In the genomic region with DNA sequence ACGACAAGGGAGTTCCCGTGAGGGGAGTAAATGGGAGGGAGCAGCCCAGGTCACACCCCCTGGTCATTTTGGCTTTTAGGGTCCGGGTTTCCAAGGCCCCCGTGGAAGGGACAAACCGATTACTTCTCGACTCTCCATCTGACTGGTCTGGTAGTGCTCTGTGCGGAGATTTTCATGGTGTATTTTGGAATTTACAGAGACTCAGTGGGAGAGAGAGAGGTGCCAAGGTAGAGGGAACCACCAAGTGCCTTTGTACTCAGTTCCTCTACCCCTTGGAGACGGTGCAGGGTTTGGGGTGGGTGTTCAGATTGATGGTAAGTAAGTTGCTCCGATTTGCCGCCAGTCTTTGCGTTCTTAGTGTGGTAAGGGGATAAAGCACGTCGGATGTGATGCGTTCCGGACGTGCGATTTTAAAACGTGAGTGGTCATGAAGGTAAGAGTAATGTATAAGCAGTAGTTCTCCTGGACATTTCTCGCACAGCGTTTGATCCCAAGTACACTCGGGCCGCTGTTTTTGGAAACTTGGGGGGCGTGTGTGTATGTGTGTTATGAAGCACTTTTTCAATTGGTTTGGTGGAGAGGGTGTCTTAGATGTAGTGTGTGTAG, we compare ENCODE assay signal across 8 cellular contexts. TPM values are rescaled to one million over a fixed set of nuclear protein-coding genes. Genes with fewer than 3 reads are reported as not detected.
A peak's percentile ranks its signal among the peaks of the same experiment; 100 is the strongest.
DNase-seq lines count a peak whose midpoint lies in the region; ATAC-seq lines count a peak whose summit lies in the region.

No MANE protein-coding gene starts in this region.

- H3K4me1 ChIP-seq in effector memory CD4-positive, alpha-beta T cell (ENCODE audit: control insufficient read depth, insufficient read depth, low read length, poor library complexity, severe bottlenecking): peaks cover 10% of the 10 kb centered on the region

- H3K4me3 Mint-ChIP-seq in stimulated activated naive CD8-positive, alpha-beta T cell treated with anti-CD3 and anti-CD28 coated beads, Interleukin-15, Interleukin-2, amounts not matched to agents 100 ng/mL and 50 ng/mL, for 24 hours: peak overlapping the region; percentile 90

- peaks cover 57% of the 10 kb centered on the region for H3K4me1 Mint-ChIP-seq in stimulated activated naive CD8-positive, alpha-beta T cell treated with anti-CD3 and anti-CD28 coated beads, Interleukin-15, Interleukin-2, amounts not matched to agents 100 ng/mL and 50 ng/mL, for 24 hours (ENCODE audit: low read depth)

- DNase-seq in COR-L47 (lab: John Stamatoyannopoulos, UW): peak; percentile 22
- peak; percentile 31 for DNase-seq in LHCN-M2 (ENCODE audit: low read depth)
- DNase-seq in activated CD4-positive, alpha-beta T cell treated with anti-CD3 and anti-CD28 coated beads for 48 hours: peak; percentile 58
- peak; percentile 12 to 27 (median 15) for DNase-seq in effector memory CD4-positive, alpha-beta T cell
- DNase-seq in mucosa of gallbladder (ENCODE audit: low spot score): peak; percentile 18
- DNase-seq in T1000 (lab: John Stamatoyannopoulos, UW): no peak

- H3K36me3 Mint-ChIP-seq in stimulated activated naive CD8-positive, alpha-beta T cell treated with anti-CD3 and anti-CD28 coated beads, Interleukin-15, Interleukin-2, amounts not matched to agents 100 ng/mL and 50 ng/mL, for 24 hours (ENCODE audit: low read depth): peaks cover 6% of the 10 kb centered on the region

- peak overlapping the region; percentile 85 for H3K27ac Mint-ChIP-seq in stimulated activated naive CD8-positive, alpha-beta T cell treated with anti-CD3 and anti-CD28 coated beads, Interleukin-15, Interleukin-2, amounts not matched to agents 100 ng/mL and 50 ng/mL, for 24 hours

- H3K27me3 Mint-ChIP-seq in stimulated activated naive CD8-positive, alpha-beta T cell treated with anti-CD3 and anti-CD28 coated beads, Interleukin-15, Interleukin-2, amounts not matched to agents 100 ng/mL and 50 ng/mL, for 24 hours: no peaks in the 10 kb centered on the region

- no peaks in the 10 kb centered on the region for H3K9me3 Mint-ChIP-seq in stimulated activated naive CD8-positive, alpha-beta T cell treated with anti-CD3 and anti-CD28 coated beads, Interleukin-15, Interleukin-2, amounts not matched to agents 100 ng/mL and 50 ng/mL, for 24 hours

- no peaks in the 10 kb centered on the region for H3K36me3 ChIP-seq in effector memory CD4-positive, alpha-beta T cell (ENCODE audit: control insufficient read depth, insufficient read depth, low read length)

- H3K27ac ChIP-seq in effector memory CD4-positive, alpha-beta T cell (ENCODE audit: insufficient read depth, low read length, poor library complexity, severe bottlenecking): peak overlapping the region; percentile 95

- ATAC-seq in GM21529 (IDR thresholded peaks at IDR 0.05; ENCODE audit: unreplicated experiment): peak; percentile 15

- peak overlapping the region; percentile 84 for H3K4me3 ChIP-seq in effector memory CD4-positive, alpha-beta T cell (ENCODE audit: insufficient read depth, low read depth, low read length, poor library complexity, severe bottlenecking)

- no peaks in the 10 kb centered on the region for H3K9me3 ChIP-seq in effector memory CD4-positive, alpha-beta T cell (ENCODE audit: control insufficient read depth, low read length)

- no peaks in the 10 kb centered on the region for H3K27me3 ChIP-seq in effector memory CD4-positive, alpha-beta T cell (replicated peaks; ENCODE audit: control insufficient read depth, insufficient read depth, low read length, poor library complexity, severe bottlenecking)

RNA-seq across cellular contexts. Expression of a gene that starts 0.7 kb away (rescaled TPM):
- total RNA-seq in LHCN-M2 (2014; rRNA removed) (32.6 and 41.4 TPM in 2 replicates), mucosa of gallbladder (38.1 TPM)
- polyA plus RNA-seq in LHCN-M2 (2012): 6.1 TPM
